Comparison of ENCODE assay signal across 1 cellular context in genomic region chr13:73189365-73189764, GRCh38.
TF ChIP-seq lines count a peak whose summit lies in the region.

No MANE protein-coding gene starts in this region.

TF ChIP-seq in WTC11, 78 proteins besides CTCF, POLR2A, EP300 and RAD21 (continued from another document):
- TF ChIP-seq FOXP4 (CRISPR knock-in tag; IDR thresholded peaks at IDR 0.05) (no peak), ZBTB43 (CRISPR knock-in tag; IDR thresholded peaks at IDR 0.05) (no peak), MYBL2 (CRISPR knock-in tag; IDR thresholded peaks at IDR 0.05) (no peak), CREB1 (CRISPR knock-in tag; IDR thresholded peaks at IDR 0.05) (no peak), PRDM15 (CRISPR knock-in tag; IDR thresholded peaks at IDR 0.05) (no peak), ZBTB21 (CRISPR knock-in tag; IDR thresholded peaks at IDR 0.05; ENCODE audit: borderline replicate concordance) (no peak)
